Comparison of ENCODE assay signal across 8 cellular contexts in genomic region chr6:99905209-99906106, GRCh38.
DNase-seq lines count a peak whose midpoint lies in the region; ATAC-seq, FAIRE-seq and TF ChIP-seq lines count a peak whose summit lies in the region.

No MANE protein-coding gene starts in this region.

- FAIRE-seq in TTC549 (lab: Jason Lieb, UNC), result peak; percentile 63

- CTCF ChIA-PET in BJ (lab: Yijun Ruan, JAX), result interaction anchor here (0.7 to 6.9 kb wide), 23 partner anchors 9 to 202 kb away, joined by 3 to 49 read pairs (median 6); no protein-coding TSS in a partner anchor

- POLR2A ChIA-PET in BJ (lab: Charles Lee), result no interaction called here

- H3K4me1 ChIP-seq in right atrium auricular region, result no peaks in the 10 kb centered on the region
- no peaks in the 10 kb centered on the region for H3K4me1 ChIP-seq in tibial nerve

- H3K27me3 ChIP-seq in BJ (ENCODE audit: control insufficient read depth, insufficient read depth, low read length) (no peaks in the 10 kb centered on the region), right atrium auricular region (no peaks in the 10 kb centered on the region), tibial nerve (no peaks in the 10 kb centered on the region)

- 42 to 45% methylated on average over 4 of the region's 4 CpGs for WGBS in tibial nerve, 2 donors

- peak; percentile 97 for ATAC-seq in GM18870 (IDR thresholded peaks at IDR 0.05; ENCODE audit: unreplicated experiment)
- peak; percentile 97 for ATAC-seq in HG02981 (IDR thresholded peaks at IDR 0.05; ENCODE audit: unreplicated experiment)

- H3K36me3 ChIP-seq in BJ (ENCODE audit: control insufficient read depth, insufficient read depth, low read length), result no peaks in the 10 kb centered on the region
- H3K36me3 ChIP-seq in right atrium auricular region, result no peaks in the 10 kb centered on the region
- no peaks in the 10 kb centered on the region for H3K36me3 ChIP-seq in tibial nerve

- TF ChIP-seq CTCF in BJ (IDR thresholded peaks at IDR 0.05; ENCODE audit: insufficient read depth, low read depth, low read length) (peak; percentile 80), right atrium auricular region (IDR thresholded peaks at IDR 0.05) (peak; percentile 22 to 64), tibial nerve (IDR thresholded peaks at IDR 0.05) (peak in 3 of 5 experiments; percentile 18 to 30 (median 19))

- H3K27ac ChIP-seq in right atrium auricular region (no peak overlapping the region), tibial nerve (no peak overlapping the region)

- DNase-seq in BJ (ENCODE audit: low read depth) (peak; percentile 15), NCI-H1436 treated with DMSO at 0.1 percent for 48 hours (lab: John Stamatoyannopoulos, UW) (peak; percentile 74), right atrium auricular region (ENCODE audit: low spot score) (no peak), tibial nerve (ENCODE audit: low spot score in 2 of 2) (no peak), cortex of kidney (lab: John Stamatoyannopoulos, UW) (no peak)

- no peaks in the 10 kb centered on the region for H3K9me3 ChIP-seq in right atrium auricular region
- no peaks in the 10 kb centered on the region for H3K9me3 ChIP-seq in tibial nerve

- H3K4me3 ChIP-seq in BJ (ENCODE audit: low read depth, low read length) (no peak overlapping the region), right atrium auricular region (no peak overlapping the region), tibial nerve (no peak overlapping the region)

- TF ChIP-seq POLR2A in tibial nerve (IDR thresholded peaks at IDR 0.05), result no peak

- no peak for TF ChIP-seq EP300 in tibial nerve (IDR thresholded peaks at IDR 0.05)

Comparison
In these comparisons a context has a peak if more than half of its experiments do, and no peak if none do; other contexts are left out.
1. DNase-seq: peak in BJ (single experiment) and NCI-H1436 treated with DMSO at 0.1 percent for 48 hours (single experiment); none in right atrium auricular region (single experiment), tibial nerve (0 of 2) and cortex of kidney (single experiment).
2. CTCF ChIP-seq: peak in every context shown above with its lines; median percentile 80 in BJ; 43 in right atrium auricular region; 19 in tibial nerve.